8 cellular contexts compared by ENCODE assay signal in the genomic region with DNA sequence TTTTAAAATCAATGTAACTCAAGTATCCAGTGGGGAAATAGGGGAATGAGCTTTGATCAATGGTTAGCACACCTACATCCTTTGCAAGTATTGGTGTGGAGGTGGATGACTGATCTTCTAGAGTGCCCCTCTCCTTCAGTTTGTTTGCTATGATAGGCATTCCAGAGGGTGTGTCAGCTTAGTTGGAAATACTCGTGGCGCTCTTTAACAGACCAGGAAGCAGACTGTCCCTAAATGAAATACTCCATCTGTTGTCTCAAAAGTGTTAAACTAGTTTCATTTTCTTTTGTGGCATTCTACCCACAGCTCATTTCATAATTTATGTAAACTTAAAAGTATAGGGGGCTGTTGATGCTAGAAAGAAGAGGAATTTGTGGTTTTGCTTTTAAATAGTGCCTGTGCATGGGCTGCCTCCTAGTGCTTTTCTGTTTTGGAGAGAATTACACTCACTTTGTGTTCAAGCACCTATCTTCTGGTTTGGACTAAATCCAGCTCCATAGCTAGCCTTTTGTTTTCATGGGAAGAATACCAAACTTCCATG.
DNase-seq lines count a peak whose midpoint lies in the region; ATAC-seq and TF ChIP-seq lines count a peak whose summit lies in the region.

No MANE protein-coding gene starts in this region.

- no peaks in the 10 kb centered on the region for H3K9me3 Mint-ChIP-seq in CD4-positive, alpha-beta T cell

- no peak for TF ChIP-seq EP300 in tibial nerve (IDR thresholded peaks at IDR 0.05)

- 19 to 24% methylated on average over 2 of the region's 2 CpGs for WGBS in tibial nerve, 2 donors

- H3K4me3 Mint-ChIP-seq in CD4-positive, alpha-beta T cell = peak overlapping the region; percentile 59

- no peaks in the 10 kb centered on the region for H3K9me3 ChIP-seq in CD4-positive, alpha-beta T cell (ENCODE audit: control insufficient read depth, low read length)
- H3K9me3 ChIP-seq in SJSA1 (replicated peaks) = no peaks in the 10 kb centered on the region
- H3K9me3 ChIP-seq in skeletal muscle satellite cell (replicated peaks; ENCODE audit: low read length) = no peaks in the 10 kb centered on the region
- no peaks in the 10 kb centered on the region for H3K9me3 ChIP-seq in tibial nerve

- peak overlapping the region; percentile 16 for H3K9ac ChIP-seq in skeletal muscle satellite cell (ENCODE audit: low read depth, low read length)

- TF ChIP-seq CTCF in CD4-positive, alpha-beta T cell (IDR thresholded peaks at IDR 0.05) = no peak
- TF ChIP-seq CTCF in fibroblast of the aortic adventitia (IDR thresholded peaks at IDR 0.05; ENCODE audit: insufficient read depth, low read length) = peak; percentile 37
- TF ChIP-seq CTCF in tibial nerve (IDR thresholded peaks at IDR 0.05) = no peak

- H3K4me3 ChIP-seq in SJSA1 = peak overlapping the region; percentile 11
- H3K4me3 ChIP-seq in fibroblast of the aortic adventitia (ENCODE audit: low read depth, low read length) = peak overlapping the region; percentile 11
- peak overlapping the region; percentile 39 for H3K4me3 ChIP-seq in skeletal muscle satellite cell (ENCODE audit: low read length)
- no peak overlapping the region for H3K4me3 ChIP-seq in tibial nerve

- H3K27ac ChIP-seq in CD4-positive, alpha-beta T cell (ENCODE audit: low read depth, low read length) = peak overlapping the region; percentile 66
- peak overlapping the region; percentile 45 for H3K27ac ChIP-seq in SJSA1
- peak overlapping the region in 2 of 4 donors; percentile 2 to 65 for H3K27ac ChIP-seq in tibial nerve

- no peaks in the 10 kb centered on the region for H3K27me3 ChIP-seq in CD4-positive, alpha-beta T cell (ENCODE audit: control insufficient read depth, insufficient read depth, low read length)
- H3K27me3 ChIP-seq in SJSA1 (replicated peaks) (no peaks in the 10 kb centered on the region), skeletal muscle satellite cell (ENCODE audit: control insufficient read depth, insufficient read depth, low read length) (no peaks in the 10 kb centered on the region), tibial nerve (no peaks in the 10 kb centered on the region)

- POLR2A ChIA-PET in CD4-positive, alpha-beta T cell (lab: Charles Lee) = interaction anchor here (0.8 to 4.3 kb wide), 14 partner anchors 9 to 97 kb away, joined by 3 to 57 read pairs (median 5); a partner anchor contains a TSS

- ATAC-seq in CD4-positive, alpha-beta T cell (ENCODE audit: poor library complexity) = peak; percentile 85
- ATAC-seq in GM19025 (IDR thresholded peaks at IDR 0.05; ENCODE audit: low read depth, unreplicated experiment) = peak; percentile 63
- peak; percentile 72 for ATAC-seq in HG03196 (IDR thresholded peaks at IDR 0.05; ENCODE audit: unreplicated experiment)

- H3K36me3 Mint-ChIP-seq in CD4-positive, alpha-beta T cell (ENCODE audit: low read depth) = no peaks in the 10 kb centered on the region

- no peak for DNase-seq in CD4-positive, alpha-beta T cell
- DNase-seq in SJSA1 (ENCODE audit: low read depth in 1 of 2, low spot score in 2 of 2) (peak; percentile 65 to 86), fibroblast of the aortic adventitia (ENCODE audit: low read depth) (peak; percentile 89), COLO668 (lab: John Stamatoyannopoulos, UW; ENCODE audit: unreplicated experiment) (no peak), tibial nerve (ENCODE audit: low spot score in 2 of 2) (no peak)

- H3K4me2 ChIP-seq in skeletal muscle satellite cell (ENCODE audit: low read length) = peak overlapping the region; percentile 72

- no peak for TF ChIP-seq POLR2A in tibial nerve (IDR thresholded peaks at IDR 0.05)

- CTCF ChIA-PET in CD4-positive, alpha-beta T cell (lab: Charles Lee) = interaction anchor here (0.7 to 1.6 kb wide), 10 partner anchors 9 to 97 kb away, joined by 3 to 11 read pairs (median 4); a partner anchor contains a TSS

- H3K4me1 ChIP-seq in SJSA1 (replicated peaks) = peaks cover 24% of the 10 kb centered on the region
- H3K4me1 ChIP-seq in skeletal muscle satellite cell (ENCODE audit: control insufficient read depth, insufficient read depth, low read length) = peaks cover 34% of the 10 kb centered on the region
- peaks cover 0 to 27% (median 15%) of the 10 kb centered on the region in 4 donors for H3K4me1 ChIP-seq in tibial nerve

- intact Hi-C loops in CD4-positive, alpha-beta T cell (cut with DNase I, micrococcal nuclease) = loop anchor here (1.0 to 5.0 kb wide), 4 partner anchors 65 to 167 kb away; no protein-coding TSS in a partner anchor

- no peak overlapping the region for H3K27ac Mint-ChIP-seq in CD4-positive, alpha-beta T cell

- H3K4me1 Mint-ChIP-seq in CD4-positive, alpha-beta T cell (ENCODE audit: low read depth) = peaks cover 27% of the 10 kb centered on the region

- H3K36me3 ChIP-seq in SJSA1 (no peaks in the 10 kb centered on the region), skeletal muscle satellite cell (ENCODE audit: insufficient read depth, low read length) (no peaks in the 10 kb centered on the region), tibial nerve (no peaks in the 10 kb centered on the region)

- H3K27me3 Mint-ChIP-seq in CD4-positive, alpha-beta T cell = no peaks in the 10 kb centered on the region

Comparison
In these comparisons a context has a peak if more than half of its experiments do, and no peak if none do; other contexts are left out.
1. DNase-seq: peak in SJSA1 (2 of 2) and fibroblast of the aortic adventitia (single experiment); none in CD4-positive, alpha-beta T cell (0 of 10), COLO668 (single experiment) and tibial nerve (0 of 2).
2. H3K4me3 ChIP-seq: peak in SJSA1 (single experiment), fibroblast of the aortic adventitia (single experiment) and skeletal muscle satellite cell (single experiment); none in tibial nerve (0 of 4).
3. Peak in every context shown above with its lines, with median percentiles within 50 percentile points of each other: ATAC-seq.